ENCODE assay signal across 11 cellular contexts in genomic region chr3:112847692-112848091, GRCh38. TPM values are rescaled to one million over a fixed set of nuclear protein-coding genes. Genes with fewer than 3 reads are reported as not detected.
DNase-seq lines count a peak whose midpoint lies in the region; ATAC-seq lines count a peak whose summit lies in the region.
"Had no signal": no experiment of that assay in that cellular context is flagged by ENCODE, and none has a peak within 500 bp of the region (broad histone marks: within the 10 kb centered on the region; RNA-seq: fewer than 3 reads in every experiment).

No MANE protein-coding gene starts in this region.

- POLR2A ChIA-PET in activated CD4-positive, alpha-beta memory T cell treated with anti-CD3 and anti-CD28 coated beads, Interleukin-2, amount 10 ng/mL, durations not matched to agents 7 days and 5 days (lab: Charles Lee), result interaction anchor here (0.6 to 2.2 kb wide), 9 partner anchors 8 to 286 kb away, joined by 3 to 9 read pairs (median 3); partner anchors contain the start of genes ATG3, GTPBP8 and SLC35A5

- peak; percentile 70 for ATAC-seq in HG03159 (IDR thresholded peaks at IDR 0.05; ENCODE audit: unreplicated experiment)
- peak; percentile 88 to 95 for ATAC-seq in stimulated activated naive B cell treated with anti-CD40 and anti-IgM and Interleukin-4, amounts not matched to agents 10 μg/mL and 1 μg/mL and 100 μg/mL, for 72 hours (replicated peaks)

- no peaks in the 10 kb centered on the region for H3K27me3 Mint-ChIP-seq in activated CD4-positive, alpha-beta memory T cell treated with anti-CD3 and anti-CD28 coated beads, Interleukin-2, amount 10 ng/mL, durations not matched to agents 7 days and 5 days
- H3K27me3 Mint-ChIP-seq in stimulated activated naive B cell treated with anti-CD40 and anti-IgM and Interleukin-4, amounts not matched to agents 10 μg/mL and 1 μg/mL and 100 μg/mL, for 72 hours, result peaks cover 0 to 5% of the 10 kb centered on the region in 2 donors

- peak overlapping the region; percentile 73 for H3K27ac Mint-ChIP-seq in activated CD4-positive, alpha-beta memory T cell treated with anti-CD3 and anti-CD28 coated beads, Interleukin-2, amount 10 ng/mL, durations not matched to agents 7 days and 5 days
- H3K27ac Mint-ChIP-seq in stimulated activated naive B cell treated with anti-CD40 and anti-IgM and Interleukin-4, amounts not matched to agents 10 μg/mL and 1 μg/mL and 100 μg/mL, for 72 hours, result peak overlapping the region; percentile 6

- CTCF ChIA-PET in activated CD4-positive, alpha-beta memory T cell treated with anti-CD3 and anti-CD28 coated beads, Interleukin-2, amount 10 ng/mL, durations not matched to agents 7 days and 5 days (lab: Charles Lee), result interaction anchor here (0.9 kb wide), 1 partner anchor 15 kb away, joined by 3 read pairs; no protein-coding TSS in a partner anchor

- H3K4me1 Mint-ChIP-seq in activated CD4-positive, alpha-beta memory T cell treated with anti-CD3 and anti-CD28 coated beads, Interleukin-2, amount 10 ng/mL, durations not matched to agents 7 days and 5 days, result peaks cover 33% of the 10 kb centered on the region
- peaks cover 19 to 23% of the 10 kb centered on the region in 2 donors for H3K4me1 Mint-ChIP-seq in stimulated activated naive B cell treated with anti-CD40 and anti-IgM and Interleukin-4, amounts not matched to agents 10 μg/mL and 1 μg/mL and 100 μg/mL, for 72 hours

- H3K36me3 Mint-ChIP-seq in activated CD4-positive, alpha-beta memory T cell treated with anti-CD3 and anti-CD28 coated beads, Interleukin-2, amount 10 ng/mL, durations not matched to agents 7 days and 5 days (ENCODE audit: low read depth), result peaks cover 39% of the 10 kb centered on the region
- H3K36me3 Mint-ChIP-seq in stimulated activated naive B cell treated with anti-CD40 and anti-IgM and Interleukin-4, amounts not matched to agents 10 μg/mL and 1 μg/mL and 100 μg/mL, for 72 hours, result peaks cover 25 to 37% of the 10 kb centered on the region in 2 donors

- H3K9me3 Mint-ChIP-seq in activated CD4-positive, alpha-beta memory T cell treated with anti-CD3 and anti-CD28 coated beads, Interleukin-2, amount 10 ng/mL, durations not matched to agents 7 days and 5 days, result peaks cover 36% of the 10 kb centered on the region
- H3K9me3 Mint-ChIP-seq in stimulated activated naive B cell treated with anti-CD40 and anti-IgM and Interleukin-4, amounts not matched to agents 10 μg/mL and 1 μg/mL and 100 μg/mL, for 72 hours, result peaks cover 35 to 36% of the 10 kb centered on the region in 2 donors

- H3K4me3 Mint-ChIP-seq in activated CD4-positive, alpha-beta memory T cell treated with anti-CD3 and anti-CD28 coated beads, Interleukin-2, amount 10 ng/mL, durations not matched to agents 7 days and 5 days, result peak overlapping the region; percentile 31
- no peak overlapping the region for H3K4me3 Mint-ChIP-seq in stimulated activated naive B cell treated with anti-CD40 and anti-IgM and Interleukin-4, amounts not matched to agents 10 μg/mL and 1 μg/mL and 100 μg/mL, for 72 hours

- DNase-seq in activated T-cell treated with anti-CD3 and anti-CD28 coated beads for 4 hours, result peak; percentile 7
- no peak for DNase-seq in activated T-cell treated with anti-CD3 and anti-CD28 coated beads, Interleukin-2, amount 50 U/mL, for 1 hour
- peak; percentile 81 for DNase-seq in activated CD4-positive, alpha-beta memory T cell treated with anti-CD3 and anti-CD28 coated beads, Interleukin-2, amount 10 ng/mL, durations not matched to agents 7 days and 5 days
- no peak for DNase-seq in stimulated activated naive B cell treated with anti-CD40 and anti-IgM and Interleukin-4, amounts not matched to agents 10 μg/mL and 1 μg/mL and 100 μg/mL, for 72 hours
- no peak for DNase-seq in putamen (ENCODE audit: low spot score)
- DNase-seq in NCI-H446 treated with DMSO at 0.1 percent for 48 hours (lab: John Stamatoyannopoulos, UW), result no peak
- no peak for DNase-seq in ureter (ENCODE audit: low spot score)
- DNase-seq: dorsolateral prefrontal cortex, NCI-H1092 treated with DMSO at 0.1 percent for 48 hours had no signal

RNA-seq across cellular contexts. Expression of gene CD200R1L, which starts 1.0 kb away (rescaled TPM):
- not detected for total RNA-seq in activated CD4-positive, alpha-beta memory T cell treated with anti-CD3 and anti-CD28 coated beads, Interleukin-2, amount 10 ng/mL, durations not matched to agents 7 days and 5 days
- not detected for total RNA-seq in ureter
- total RNA-seq: RPMI7951 had no signal

Comparison
In these comparisons a context has a peak if more than half of its experiments do, and no peak if none do; other contexts are left out.
1. DNase-seq: peak in activated T-cell treated with anti-CD3 and anti-CD28 coated beads for 4 hours (single experiment) and activated CD4-positive, alpha-beta memory T cell treated with anti-CD3 and anti-CD28 coated beads, Interleukin-2, amount 10 ng/mL, durations not matched to agents 7 days and 5 days (single experiment); none in activated T-cell treated with anti-CD3 and anti-CD28 coated beads, Interleukin-2, amount 50 U/mL, for 1 hour (single experiment), stimulated activated naive B cell treated with anti-CD40 and anti-IgM and Interleukin-4, amounts not matched to agents 10 μg/mL and 1 μg/mL and 100 μg/mL, for 72 hours (single experiment), putamen (single experiment), NCI-H446 treated with DMSO at 0.1 percent for 48 hours (single experiment) and ureter (single experiment).